29 cellular contexts compared by ENCODE assay signal in the genomic region with DNA sequence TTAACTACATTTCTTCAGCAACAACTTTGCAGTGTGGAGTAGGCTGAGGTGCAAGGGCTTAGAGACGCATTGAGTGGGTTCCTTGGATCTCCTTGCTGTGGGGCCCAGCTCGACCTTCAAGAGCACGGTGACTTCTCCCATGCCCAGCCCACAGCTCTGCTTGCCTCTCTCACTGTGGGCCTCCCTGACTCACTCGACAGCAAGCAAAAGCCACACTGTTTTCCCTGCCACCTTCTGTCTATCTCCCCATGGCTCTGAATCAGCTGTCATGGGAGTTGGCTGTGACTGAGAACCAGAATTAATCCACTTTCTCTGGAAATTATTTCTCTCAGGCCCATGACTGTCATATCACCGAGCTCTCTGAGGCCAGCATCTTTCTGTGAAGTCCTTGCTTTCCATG.
"Had no signal": no experiment of that assay in that cellular context is flagged by ENCODE, and none has a peak within 500 bp of the region (broad histone marks: within the 10 kb centered on the region; RNA-seq: fewer than 3 reads in every experiment).

No MANE protein-coding gene starts in this region.

- H3K4me1 Mint-ChIP-seq: activated naive CD4-positive, alpha-beta T cell treated with anti-CD3 and anti-CD28 coated beads, Interleukin-2, amount 10 ng/mL, durations not matched to agents 7 days and 5 days; natural killer cell had no signal

- H3K9me3 Mint-ChIP-seq: activated CD4-positive, alpha-beta memory T cell treated with anti-CD3 and anti-CD28 coated beads for 36 hours; activated naive CD4-positive, alpha-beta T cell treated with anti-CD3 and anti-CD28 coated beads, Interleukin-2, amount 10 ng/mL, durations not matched to agents 7 days and 5 days; effector memory CD8-positive, alpha-beta T cell; natural killer cell; T-helper 2 cell treated with Interferon-gamma antibody and Interleukin-4, amounts not matched to agents 5 μg/mL and 100 μg/mL, for 36 hours had no signal

- H3K27me3 ChIP-seq: cardiac muscle cell, gastrocnemius medialis, suprapubic skin, upper lobe of right lung had no signal

- H3K36me3 Mint-ChIP-seq: activated CD4-positive, alpha-beta memory T cell treated with anti-CD3 and anti-CD28 coated beads for 36 hours; activated naive CD4-positive, alpha-beta T cell treated with anti-CD3 and anti-CD28 coated beads, Interleukin-2, amount 10 ng/mL, durations not matched to agents 7 days and 5 days; natural killer cell had no signal

- H3K4me3 ChIP-seq: cardiac muscle cell, gastrocnemius medialis, suprapubic skin, tibial artery, upper lobe of right lung had no signal

- H3K27ac ChIP-seq: cardiac muscle cell, gastrocnemius medialis, suprapubic skin, tibial artery, upper lobe of right lung, WERI-Rb-1 had no signal

- H3K36me3 ChIP-seq: cardiac muscle cell, gastrocnemius medialis, suprapubic skin, tibial artery, upper lobe of right lung, WERI-Rb-1 had no signal

- H3K9me3 ChIP-seq: gastrocnemius medialis, suprapubic skin, tibial artery, upper lobe of right lung had no signal

- ATAC-seq: activated CD4-positive, CD25-positive, alpha-beta regulatory T cell treated with anti-CD3 and anti-CD28 coated beads, Interleukin-2, amount 50 U/mL, for 24 hours; effector memory CD8-positive, alpha-beta T cell; gastrocnemius medialis; left colon; natural killer cell; sciatic nerve; upper lobe of right lung had no signal

- H3K4me3 Mint-ChIP-seq: activated CD4-positive, alpha-beta memory T cell treated with anti-CD3 and anti-CD28 coated beads for 36 hours; activated naive CD4-positive, alpha-beta T cell treated with anti-CD3 and anti-CD28 coated beads, Interleukin-2, amount 10 ng/mL, durations not matched to agents 7 days and 5 days; effector memory CD8-positive, alpha-beta T cell; natural killer cell; T-helper 2 cell treated with Interferon-gamma antibody and Interleukin-4, amounts not matched to agents 5 μg/mL and 100 μg/mL, for 36 hours had no signal

- H3K27ac Mint-ChIP-seq: activated CD4-positive, alpha-beta memory T cell treated with anti-CD3 and anti-CD28 coated beads for 36 hours; activated naive CD4-positive, alpha-beta T cell treated with anti-CD3 and anti-CD28 coated beads, Interleukin-2, amount 10 ng/mL, durations not matched to agents 7 days and 5 days; effector memory CD8-positive, alpha-beta T cell; natural killer cell; T-helper 2 cell treated with Interferon-gamma antibody and Interleukin-4, amounts not matched to agents 5 μg/mL and 100 μg/mL, for 36 hours had no signal

- DNase-seq: activated CD4-positive, alpha-beta memory T cell treated with anti-CD3 and anti-CD28 coated beads for 36 hours; activated CD4-positive, alpha-beta T cell treated with anti-CD3 and anti-CD28 coated beads for 48 hours; activated CD8-positive, alpha-beta memory T cell treated with anti-CD3 and anti-CD28 coated beads, Interleukin-2, amount 50 U/mL, for 4 hours; activated gamma-delta T cell; activated naive CD4-positive, alpha-beta T cell treated with anti-CD3 and anti-CD28 coated beads, Interleukin-2, amount 10 ng/mL, durations not matched to agents 7 days and 5 days; activated T-cell treated with anti-CD3 and anti-CD28 coated beads, Interleukin-2, amount 50 U/mL, for 1 hour; cerebellar nuclear complex; cortex of kidney; effector memory CD8-positive, alpha-beta T cell; erythroblast; gastrocnemius medialis; glutamatergic neuron; hippocampal formation; left colon; mammary epithelial cell; natural killer cell; posterior cingulate gyrus; stimulated activated CD4-positive, alpha-beta T cell treated with anti-CD3 and anti-CD28 coated beads, Interleukin-15, amount 100 ng/mL, for 24 hours; stimulated activated CD4-positive, alpha-beta T cell treated with anti-CD3 and anti-CD28 coated beads, Interleukin-2, amount 100 ng/mL, for 24 hours; stimulated activated naive CD4-positive, alpha-beta T cell; T-helper 1 cell; tibial artery; upper lobe of right lung; WERI-Rb-1 had no signal
